ENCODE assay signal across 8 cellular contexts in the genomic region with DNA sequence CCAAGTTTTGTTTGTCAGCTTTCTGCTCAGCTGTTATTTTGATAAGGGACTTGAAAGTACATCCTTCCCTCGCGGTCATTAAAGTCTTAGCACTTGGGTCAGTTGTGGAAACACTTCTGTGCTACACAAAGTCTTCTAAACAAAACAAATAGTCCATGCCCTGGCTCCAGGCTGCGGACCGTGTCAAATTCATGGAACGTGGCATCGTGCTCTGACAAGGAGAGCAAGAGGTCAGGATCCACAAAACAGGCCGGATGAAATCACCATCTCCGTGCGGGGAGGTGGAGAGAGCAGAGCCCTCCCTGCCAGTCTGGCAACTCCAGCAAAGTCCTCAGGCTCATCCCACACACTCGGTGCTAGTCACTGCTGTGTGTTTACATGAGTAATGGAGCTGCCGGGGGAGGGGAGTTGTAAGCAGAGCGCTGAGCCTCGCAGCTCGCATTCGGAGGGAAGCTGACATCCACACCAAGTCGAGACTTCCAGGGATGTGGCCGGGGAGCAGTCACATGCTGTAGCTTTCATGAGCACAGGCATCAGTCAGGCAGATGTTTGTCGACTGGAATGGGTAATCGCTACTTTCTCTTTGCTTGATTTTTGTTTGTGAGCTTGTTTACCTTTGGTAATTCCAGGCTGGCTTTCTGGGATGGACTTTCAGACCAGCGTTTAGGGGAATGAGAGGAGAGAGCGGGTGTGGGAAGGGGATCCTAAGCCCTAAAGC.
A peak's percentile ranks its signal among the peaks of the same experiment; 100 is the strongest.
DNase-seq lines count a peak whose midpoint lies in the region; ATAC-seq and TF ChIP-seq lines count a peak whose summit lies in the region.

No MANE protein-coding gene starts in this region.

- TF ChIP-seq CTCF in OCI-LY3 (IDR thresholded peaks at IDR 0.05; ENCODE audit: low read depth, low read length) (no peak), fibroblast of lung (conservative IDR thresholded peaks at IDR 0.05 in 1 of 2, IDR thresholded peaks at IDR 0.05 in 1 of 2; ENCODE audit: low read depth in 1 of 2, low read length in 2 of 2) (no peak)

- H2AFZ ChIP-seq in OCI-LY3 (ENCODE audit: low read depth, low read length) (0 out of 2 replicates have a peak overlapping the region, but pooled peaks have one; percentile 0), fibroblast of lung (ENCODE audit: low read length) (no peak overlapping the region)

- H3K36me3 ChIP-seq in OCI-LY3 (replicated peaks; ENCODE audit: low read depth, low read length): peaks cover 24% of the 10 kb centered on the region
- peaks cover 18% of the 10 kb centered on the region for H3K36me3 ChIP-seq in fibroblast of lung (ENCODE audit: control insufficient read depth, insufficient read depth, low read length)
- H3K36me3 ChIP-seq in naive thymus-derived CD4-positive, alpha-beta T cell (ENCODE audit: control insufficient read depth in 2 of 3, insufficient read depth in 3 of 3, low read length in 3 of 3): peaks cover 0 to 11% (median 7%) of the 10 kb centered on the region in 3 experiments

- peaks cover 57% of the 10 kb centered on the region for H3K36me3 Mint-ChIP-seq in activated T-helper 2 cell treated with anti-CD3 and anti-CD28 coated beads, Interferon-gamma antibody, Interleukin-2, Interleukin-4, amounts not matched to agents 10 μg/mL and 5 μg/mL and 100 μg/mL, durations not matched to agents 14 hours and 24 hours and 36 hours (ENCODE audit: low read depth)
- peaks cover 8 to 57% (median 29%) of the 10 kb centered on the region in 5 donors for H3K36me3 Mint-ChIP-seq in naive thymus-derived CD4-positive, alpha-beta T cell
- H3K36me3 Mint-ChIP-seq in stimulated activated naive B cell treated with anti-CD40 and anti-IgM and Interleukin-4, amounts not matched to agents 10 μg/mL and 1 μg/mL and 100 μg/mL, for 72 hours: peaks cover 60 to 79% of the 10 kb centered on the region in 2 donors

- CTCF ChIA-PET in naive thymus-derived CD4-positive, alpha-beta T cell (lab: Charles Lee): interaction anchor here (1.0 to 3.6 kb wide), 9 partner anchors 10 to 215 kb away, joined by 3 to 47 read pairs (median 5); no protein-coding TSS in a partner anchor

- intact Hi-C loops in activated T-helper 2 cell treated with anti-CD3 and anti-CD28 coated beads, Interferon-gamma antibody, Interleukin-2, Interleukin-4, amounts not matched to agents 10 μg/mL and 5 μg/mL and 100 μg/mL, durations not matched to agents 14 hours and 24 hours and 36 hours (cut with micrococcal nuclease): loop anchor here (1.0 to 10.0 kb wide), 14 partner anchors 56 to 1218 kb away; partner anchors contain the start of genes ARID5B and NRBF2
- intact Hi-C loops in naive thymus-derived CD4-positive, alpha-beta T cell (cut with micrococcal nuclease): loop anchor here (1.0 to 5.0 kb wide), 7 partner anchors 11 to 1218 kb away; no protein-coding TSS in a partner anchor

- peak overlapping the region; percentile 97 for H3K4me3 Mint-ChIP-seq in activated T-helper 2 cell treated with anti-CD3 and anti-CD28 coated beads, Interferon-gamma antibody, Interleukin-2, Interleukin-4, amounts not matched to agents 10 μg/mL and 5 μg/mL and 100 μg/mL, durations not matched to agents 14 hours and 24 hours and 36 hours (ENCODE audit: low read depth)
- peak overlapping the region; percentile 81 to 94 (median 88) for H3K4me3 Mint-ChIP-seq in naive thymus-derived CD4-positive, alpha-beta T cell
- H3K4me3 Mint-ChIP-seq in stimulated activated naive B cell treated with anti-CD40 and anti-IgM and Interleukin-4, amounts not matched to agents 10 μg/mL and 1 μg/mL and 100 μg/mL, for 72 hours: peak overlapping the region; percentile 86 to 88

- peaks cover 85% of the 10 kb centered on the region for H3K4me1 ChIP-seq in OCI-LY3 (ENCODE audit: low read length)
- H3K4me1 ChIP-seq in fibroblast of lung (ENCODE audit: control insufficient read depth, extremely low read depth, insufficient read depth, low read length): peaks cover 41% of the 10 kb centered on the region
- H3K4me1 ChIP-seq in naive thymus-derived CD4-positive, alpha-beta T cell (ENCODE audit: control insufficient read depth in 2 of 2, insufficient read depth in 2 of 2, low read length in 2 of 2): peaks cover 71 to 74% of the 10 kb centered on the region in 2 donors

- no peaks in the 10 kb centered on the region for H3K27me3 Mint-ChIP-seq in activated T-helper 2 cell treated with anti-CD3 and anti-CD28 coated beads, Interferon-gamma antibody, Interleukin-2, Interleukin-4, amounts not matched to agents 10 μg/mL and 5 μg/mL and 100 μg/mL, durations not matched to agents 14 hours and 24 hours and 36 hours (ENCODE audit: low read depth)
- H3K27me3 Mint-ChIP-seq in naive thymus-derived CD4-positive, alpha-beta T cell: no peaks in the 10 kb centered on the region
- H3K27me3 Mint-ChIP-seq in stimulated activated naive B cell treated with anti-CD40 and anti-IgM and Interleukin-4, amounts not matched to agents 10 μg/mL and 1 μg/mL and 100 μg/mL, for 72 hours: no peaks in the 10 kb centered on the region

- H3K79me2 ChIP-seq in OCI-LY3 (ENCODE audit: low read length): peaks cover 38% of the 10 kb centered on the region
- peaks cover 82% of the 10 kb centered on the region for H3K79me2 ChIP-seq in fibroblast of lung (ENCODE audit: control insufficient read depth, insufficient read depth, low read length)

- peak overlapping the region; percentile 81 for H3K4me3 ChIP-seq in OCI-LY3 (ENCODE audit: low read length)
- peak overlapping the region; percentile 74 to 99 (median 78) for H3K4me3 ChIP-seq in fibroblast of lung (replicated peaks in 1 of 4; ENCODE audit: control extremely low read depth in 1 of 4, insufficient read depth in 1 of 4, low read depth in 3 of 4, low read length in 4 of 4)
- peak overlapping the region; percentile 62 for H3K4me3 ChIP-seq in naive thymus-derived CD4-positive, alpha-beta T cell (ENCODE audit: low read length)

- H3K9me3 Mint-ChIP-seq in activated T-helper 2 cell treated with anti-CD3 and anti-CD28 coated beads, Interferon-gamma antibody, Interleukin-2, Interleukin-4, amounts not matched to agents 10 μg/mL and 5 μg/mL and 100 μg/mL, durations not matched to agents 14 hours and 24 hours and 36 hours: no peaks in the 10 kb centered on the region
- peaks cover 0 to 4% (median 0%) of the 10 kb centered on the region in 11 donors for H3K9me3 Mint-ChIP-seq in naive thymus-derived CD4-positive, alpha-beta T cell
- peaks cover 3% of the 10 kb centered on the region in 2 donors for H3K9me3 Mint-ChIP-seq in stimulated activated naive B cell treated with anti-CD40 and anti-IgM and Interleukin-4, amounts not matched to agents 10 μg/mL and 1 μg/mL and 100 μg/mL, for 72 hours

- peaks cover 83% of the 10 kb centered on the region for H3K4me1 Mint-ChIP-seq in activated T-helper 2 cell treated with anti-CD3 and anti-CD28 coated beads, Interferon-gamma antibody, Interleukin-2, Interleukin-4, amounts not matched to agents 10 μg/mL and 5 μg/mL and 100 μg/mL, durations not matched to agents 14 hours and 24 hours and 36 hours (ENCODE audit: low read depth)
- peaks cover 70 to 99% (median 95%) of the 10 kb centered on the region in 7 donors for H3K4me1 Mint-ChIP-seq in naive thymus-derived CD4-positive, alpha-beta T cell
- peaks cover 64 to 98% of the 10 kb centered on the region in 2 donors for H3K4me1 Mint-ChIP-seq in stimulated activated naive B cell treated with anti-CD40 and anti-IgM and Interleukin-4, amounts not matched to agents 10 μg/mL and 1 μg/mL and 100 μg/mL, for 72 hours

- H3K9ac ChIP-seq in OCI-LY3 (ENCODE audit: low read length) (peak overlapping the region; percentile 91), fibroblast of lung (ENCODE audit: insufficient read depth, low read length) (peak overlapping the region; percentile 70)

- DNase-seq in activated T-helper 2 cell treated with anti-CD3 and anti-CD28 coated beads, Interferon-gamma antibody, Interleukin-2, Interleukin-4, amounts not matched to agents 10 μg/mL and 5 μg/mL and 100 μg/mL, durations not matched to agents 14 hours and 24 hours and 36 hours (ENCODE audit: low spot score): peak; percentile 50
- DNase-seq in fibroblast of lung (ENCODE audit: low read depth in 2 of 2): peak; percentile 98 to 99
- DNase-seq in naive thymus-derived CD4-positive, alpha-beta T cell: peak in 7 of 9 donors; percentile 25 to 77 (median 37)
- peak; percentile 58 for DNase-seq in stimulated activated naive B cell treated with anti-CD40 and anti-IgM and Interleukin-4, amounts not matched to agents 10 μg/mL and 1 μg/mL and 100 μg/mL, for 72 hours
- no peak for DNase-seq in 8988T

- peak; percentile 23 for ATAC-seq in naive thymus-derived CD4-positive, alpha-beta T cell
- peak; percentile 3 to 5 for ATAC-seq in stimulated activated naive B cell treated with anti-CD40 and anti-IgM and Interleukin-4, amounts not matched to agents 10 μg/mL and 1 μg/mL and 100 μg/mL, for 72 hours (replicated peaks)
- ATAC-seq in HG03097 (IDR thresholded peaks at IDR 0.05; ENCODE audit: low FRiP score, unreplicated experiment): no peak

- peak; percentile 57 for TF ChIP-seq POLR2A in GM19099 (IDR thresholded peaks at IDR 0.05; ENCODE audit: extremely low read depth, insufficient read length, low read depth)

- H3K27me3 ChIP-seq in OCI-LY3 (ENCODE audit: low read depth, low read length) (no peaks in the 10 kb centered on the region), fibroblast of lung (ENCODE audit: control insufficient read depth, insufficient read depth, low read length) (no peaks in the 10 kb centered on the region)
- no peaks in the 10 kb centered on the region for H3K27me3 ChIP-seq in naive thymus-derived CD4-positive, alpha-beta T cell (ENCODE audit: control insufficient read depth in 2 of 2, insufficient read depth in 2 of 2, low read length in 2 of 2)

- H3K4me2 ChIP-seq in OCI-LY3 (ENCODE audit: low read length): peak overlapping the region; percentile 92
- peak overlapping the region; percentile 88 for H3K4me2 ChIP-seq in fibroblast of lung (ENCODE audit: extremely low read depth, insufficient read depth, low read length)

- peak overlapping the region; percentile 99 for H3K27ac Mint-ChIP-seq in activated T-helper 2 cell treated with anti-CD3 and anti-CD28 coated beads, Interferon-gamma antibody, Interleukin-2, Interleukin-4, amounts not matched to agents 10 μg/mL and 5 μg/mL and 100 μg/mL, durations not matched to agents 14 hours and 24 hours and 36 hours
- H3K27ac Mint-ChIP-seq in naive thymus-derived CD4-positive, alpha-beta T cell: peak overlapping the region; percentile 91 to 100 (median 96)
- H3K27ac Mint-ChIP-seq in stimulated activated naive B cell treated with anti-CD40 and anti-IgM and Interleukin-4, amounts not matched to agents 10 μg/mL and 1 μg/mL and 100 μg/mL, for 72 hours: peak overlapping the region; percentile 99

- H3K27ac ChIP-seq in OCI-LY3 (ENCODE audit: low read length): peak overlapping the region; percentile 96
- peak overlapping the region; percentile 94 for H3K27ac ChIP-seq in fibroblast of lung (ENCODE audit: insufficient read depth, low read length)
- H3K27ac ChIP-seq in naive thymus-derived CD4-positive, alpha-beta T cell (ENCODE audit: low read depth, low read length): peak overlapping the region; percentile 77

- H4K20me1 ChIP-seq in OCI-LY3 (ENCODE audit: insufficient read depth, low read length) (no peaks in the 10 kb centered on the region), fibroblast of lung (ENCODE audit: control insufficient read depth, extremely low read depth, insufficient read depth, low read length) (no peaks in the 10 kb centered on the region)

- POLR2A ChIA-PET in naive thymus-derived CD4-positive, alpha-beta T cell (lab: Charles Lee): interaction anchor here (0.5 to 7.3 kb wide), 16 partner anchors 10 to 195 kb away, joined by 3 to 86 read pairs (median 4); partner anchors contain the start of gene ARID5B

- H3K9me3 ChIP-seq in OCI-LY3 (ENCODE audit: insufficient read depth, low read length) (no peaks in the 10 kb centered on the region), fibroblast of lung (ENCODE audit: control insufficient read depth, insufficient read depth, low read depth, low read length) (no peaks in the 10 kb centered on the region)
- H3K9me3 ChIP-seq in naive thymus-derived CD4-positive, alpha-beta T cell (ENCODE audit: control insufficient read depth in 2 of 3, low read length in 3 of 3): no peaks in the 10 kb centered on the region
